Comparison of ENCODE assay signal across 16 cellular contexts in genomic region chr6:40822619-40823018, GRCh38.
"Had no signal": no experiment of that assay in that cellular context is flagged by ENCODE, and none has a peak within 500 bp of the region (broad histone marks: within the 10 kb centered on the region; RNA-seq: fewer than 3 reads in every experiment).

No MANE protein-coding gene starts in this region.

- H3K27ac ChIP-seq: esophagus squamous epithelium, spleen, transverse colon had no signal

- H3K4me3 Mint-ChIP-seq: activated B cell treated with CpG ODN at 0.5 μM for 24 hours; activated CD4-positive, alpha-beta T cell treated with anti-CD3 and anti-CD28 coated beads, Interleukin-2, amount 10 ng/mL, durations not matched to agents 24 days and 14 days; activated naive CD4-positive, alpha-beta T cell treated with anti-CD3 and anti-CD28 coated beads, Interleukin-2, amount 50 U/mL, for 24 hours; activated T-helper 17 cell treated with anti-CD3 and anti-CD28 coated beads, Interleukin-2, amount 50 U/mL, for 72 hours; natural killer cell treated with Interleukin-12 subunit alpha and Interleukin-12 subunit beta and Interleukin-15 and Interleukin-18, amount 100 ng/mL, for 72 hours; stimulated activated naive B cell treated with anti-CD40 and anti-IgM and Interleukin-4, amounts not matched to agents 10 μg/mL and 1 μg/mL and 100 μg/mL, for 72 hours had no signal

- H3K4me1 ChIP-seq: spleen, transverse colon had no signal

- H3K27ac Mint-ChIP-seq: activated B cell treated with CpG ODN at 0.5 μM for 24 hours; activated CD4-positive, alpha-beta T cell treated with anti-CD3 and anti-CD28 coated beads, Interleukin-2, amount 10 ng/mL, durations not matched to agents 24 days and 14 days; activated naive CD4-positive, alpha-beta T cell treated with anti-CD3 and anti-CD28 coated beads, Interleukin-2, amount 50 U/mL, for 24 hours; activated T-helper 17 cell treated with anti-CD3 and anti-CD28 coated beads, Interleukin-2, amount 50 U/mL, for 72 hours; natural killer cell treated with Interleukin-12 subunit alpha and Interleukin-12 subunit beta and Interleukin-15 and Interleukin-18, amount 100 ng/mL, for 72 hours; stimulated activated naive B cell treated with anti-CD40 and anti-IgM and Interleukin-4, amounts not matched to agents 10 μg/mL and 1 μg/mL and 100 μg/mL, for 72 hours had no signal

- H3K36me3 Mint-ChIP-seq: activated naive CD4-positive, alpha-beta T cell treated with anti-CD3 and anti-CD28 coated beads, Interleukin-2, amount 50 U/mL, for 24 hours; natural killer cell treated with Interleukin-12 subunit alpha and Interleukin-12 subunit beta and Interleukin-15 and Interleukin-18, amount 100 ng/mL, for 72 hours; stimulated activated naive B cell treated with anti-CD40 and anti-IgM and Interleukin-4, amounts not matched to agents 10 μg/mL and 1 μg/mL and 100 μg/mL, for 72 hours had no signal

- H3K4me1 Mint-ChIP-seq: activated B cell treated with CpG ODN at 0.5 μM for 24 hours; activated CD4-positive, alpha-beta T cell treated with anti-CD3 and anti-CD28 coated beads, Interleukin-2, amount 10 ng/mL, durations not matched to agents 24 days and 14 days; activated naive CD4-positive, alpha-beta T cell treated with anti-CD3 and anti-CD28 coated beads, Interleukin-2, amount 50 U/mL, for 24 hours; activated T-helper 17 cell treated with anti-CD3 and anti-CD28 coated beads, Interleukin-2, amount 50 U/mL, for 72 hours; stimulated activated naive B cell treated with anti-CD40 and anti-IgM and Interleukin-4, amounts not matched to agents 10 μg/mL and 1 μg/mL and 100 μg/mL, for 72 hours had no signal

- H3K27me3 Mint-ChIP-seq: activated B cell treated with CpG ODN at 0.5 μM for 24 hours had no signal

- H3K9me3 ChIP-seq: esophagus squamous epithelium, spleen, transverse colon had no signal

- H3K36me3 ChIP-seq: esophagus squamous epithelium, spleen, transverse colon had no signal

- H3K4me3 ChIP-seq: esophagus squamous epithelium, spleen, transverse colon had no signal

- H3K9me3 Mint-ChIP-seq: activated B cell treated with CpG ODN at 0.5 μM for 24 hours; activated CD4-positive, alpha-beta T cell treated with anti-CD3 and anti-CD28 coated beads, Interleukin-2, amount 10 ng/mL, durations not matched to agents 24 days and 14 days; activated naive CD4-positive, alpha-beta T cell treated with anti-CD3 and anti-CD28 coated beads, Interleukin-2, amount 50 U/mL, for 24 hours; activated T-helper 17 cell treated with anti-CD3 and anti-CD28 coated beads, Interleukin-2, amount 50 U/mL, for 72 hours; natural killer cell treated with Interleukin-12 subunit alpha and Interleukin-12 subunit beta and Interleukin-15 and Interleukin-18, amount 100 ng/mL, for 72 hours had no signal

- DNase-seq: activated B cell treated with CpG ODN at 0.5 μM for 24 hours; activated CD4-positive, alpha-beta T cell treated with anti-CD3 and anti-CD28 coated beads, Interleukin-2, amount 10 ng/mL, durations not matched to agents 24 days and 14 days; esophagus squamous epithelium; foreskin melanocyte; head of caudate nucleus; nucleus accumbens; right cardiac atrium; spleen; stimulated activated CD4-positive, alpha-beta T cell treated with anti-CD3 and anti-CD28 coated beads, Interleukin-1b, Interleukin-23, amount 100 ng/mL, for 48 hours; stimulated activated naive B cell treated with anti-CD40 and anti-IgM and Interleukin-4, amounts not matched to agents 10 μg/mL and 1 μg/mL and 100 μg/mL, for 72 hours; substantia nigra; T-helper 1 cell; transverse colon had no signal

- ATAC-seq: activated T-helper 17 cell treated with anti-CD3 and anti-CD28 coated beads, Interleukin-2, amount 50 U/mL, for 72 hours; natural killer cell treated with Interleukin-12 subunit alpha and Interleukin-12 subunit beta and Interleukin-15 and Interleukin-18, amount 100 ng/mL, for 72 hours; right cardiac atrium; stimulated activated naive B cell treated with anti-CD40 and anti-IgM and Interleukin-4, amounts not matched to agents 10 μg/mL and 1 μg/mL and 100 μg/mL, for 72 hours had no signal

- H3K27me3 ChIP-seq: esophagus squamous epithelium had no signal
